21 cellular contexts compared by ENCODE assay signal in the genomic region with DNA sequence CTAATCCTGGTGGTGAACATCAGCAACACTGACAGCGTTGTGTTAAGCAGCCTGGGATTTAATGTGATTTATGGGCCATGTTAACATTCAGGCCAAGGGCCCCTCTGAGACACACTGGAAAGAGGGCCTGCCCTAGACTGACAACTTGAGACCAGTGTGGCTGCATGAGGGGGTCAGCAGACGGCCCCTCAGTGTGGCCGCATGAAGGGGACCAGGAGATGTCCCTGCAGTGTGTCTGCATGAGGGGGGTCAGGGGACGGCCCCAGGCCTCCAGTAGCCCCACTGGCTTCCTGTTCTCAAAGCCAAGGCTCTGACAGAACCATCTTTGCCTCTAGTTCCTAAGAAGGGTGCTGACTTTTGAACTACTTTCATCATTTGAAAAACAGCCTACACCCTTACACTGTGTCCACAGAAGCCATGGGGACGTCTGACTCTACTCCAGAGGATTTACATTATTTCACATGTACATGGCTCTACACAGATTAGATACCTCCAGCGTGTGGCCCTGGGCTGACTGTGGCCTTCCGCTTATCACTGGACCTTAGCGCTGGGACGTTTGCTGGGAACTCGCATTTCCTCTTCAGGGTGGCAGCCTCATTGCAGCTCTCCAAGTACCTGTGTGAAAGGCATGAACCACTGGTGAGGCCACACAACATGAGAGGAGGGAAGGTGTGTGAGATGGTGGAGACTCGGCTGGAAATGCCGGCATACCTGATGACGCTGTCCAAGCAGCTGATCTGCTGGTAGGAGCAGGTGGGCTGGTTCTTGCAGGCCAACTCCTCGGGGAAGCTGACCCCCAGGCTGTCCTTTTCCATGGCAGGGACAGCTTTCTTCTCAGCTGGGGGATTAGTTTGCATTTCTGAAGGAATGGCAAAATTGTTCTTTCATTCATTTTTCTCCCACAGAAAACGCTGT. TPM values are rescaled to one million over a fixed set of nuclear protein-coding genes. Genes with fewer than 3 reads are reported as not detected.
DNase-seq lines count a peak whose midpoint lies in the region; FAIRE-seq and TF ChIP-seq lines count a peak whose summit lies in the region.
"Had no signal": no experiment of that assay in that cellular context is flagged by ENCODE, and none has a peak within 500 bp of the region (broad histone marks: within the 10 kb centered on the region; RNA-seq: fewer than 3 reads in every experiment).

No MANE protein-coding gene starts in this region.

- no peak overlapping the region for H2AFZ ChIP-seq in MM.1S (ENCODE audit: low read length)
- H2AFZ ChIP-seq in neuronal stem cell (ENCODE audit: low read length): no peak overlapping the region
- H2AFZ ChIP-seq: PC-9 had no signal

- H4K20me1 ChIP-seq in MM.1S (ENCODE audit: insufficient read depth, low read length): no peaks in the 10 kb centered on the region

- H3K27me3 ChIP-seq in MM.1S (replicated peaks; ENCODE audit: insufficient read depth, low read length): no peaks in the 10 kb centered on the region
- H3K27me3 ChIP-seq in neuronal stem cell (ENCODE audit: control insufficient read depth in 3 of 3, insufficient read depth in 3 of 3, low read depth in 1 of 3, low read length in 3 of 3): no peaks in the 10 kb centered on the region
- H3K27me3 ChIP-seq: SJCRH30 had no signal

- H4K8ac ChIP-seq in neuronal stem cell (ENCODE audit: low read depth, low read length): no peak overlapping the region

- no peak overlapping the region for H3K4me3 ChIP-seq in MM.1S (ENCODE audit: low read length)
- no peak overlapping the region for H3K4me3 ChIP-seq in kidney (ENCODE audit: low read length in 2 of 2)
- H3K4me3 ChIP-seq in neuronal stem cell (ENCODE audit: low read length in 2 of 2): no peak overlapping the region
- H3K4me3 ChIP-seq: PC-9, SJCRH30 had no signal

- H3K23ac ChIP-seq in neuronal stem cell (ENCODE audit: low read depth, low read length, poor library complexity): no peak overlapping the region

- H3K9me2 ChIP-seq in MM.1S (replicated peaks; ENCODE audit: insufficient read depth, low read length): no peaks in the 10 kb centered on the region

- H3K4me2 ChIP-seq in MM.1S (ENCODE audit: low read depth, low read length) (no peak overlapping the region), neuronal stem cell (ENCODE audit: insufficient read depth, low read length, poor library complexity, severe bottlenecking) (no peak overlapping the region)
- H3K4me2 ChIP-seq: PC-9 had no signal

- H3K18ac ChIP-seq in neuronal stem cell (ENCODE audit: low read length): no peak overlapping the region

- H3K27me3 Mint-ChIP-seq in CD14-positive monocyte (ENCODE audit: low read depth in 3 of 3): peaks cover 0 to 2% (median 1%) of the 10 kb centered on the region in 3 donors
- H3K27me3 Mint-ChIP-seq: CD4-positive, alpha-beta memory T cell; IgD-negative memory B cell had no signal

- H3K4me1 Mint-ChIP-seq in CD14-positive monocyte: no peaks in the 10 kb centered on the region
- H3K4me1 Mint-ChIP-seq: IgD-negative memory B cell had no signal

- H3K27ac ChIP-seq in MM.1S (ENCODE audit: low read length): peak overlapping the region; percentile 96; the same call in 1 of the 2 replicates
- H3K27ac ChIP-seq in kidney (ENCODE audit: low read depth in 2 of 2, low read length in 2 of 2): no peak overlapping the region
- no peak overlapping the region for H3K27ac ChIP-seq in neuronal stem cell (replicated peaks; ENCODE audit: low read length)
- H3K27ac ChIP-seq: PC-9, SJCRH30 had no signal

- H3F3A ChIP-seq in MM.1S (ENCODE audit: insufficient read depth, low read length): peaks cover 37% of the 10 kb centered on the region

- TF ChIP-seq CTCF in CD14-positive monocyte (IDR thresholded peaks at IDR 0.05) (no peak), MM.1S (IDR thresholded peaks at IDR 0.05; ENCODE audit: low read length) (no peak), kidney (IDR thresholded peaks at IDR 0.05; ENCODE audit: borderline replicate concordance, extremely low read depth, insufficient read depth) (no peak)

- peaks cover 79 to 95% of the 10 kb centered on the region in 2 donors for H3K36me3 Mint-ChIP-seq in CD14-positive monocyte
- H3K36me3 Mint-ChIP-seq: IgD-negative memory B cell had no signal

- no peak overlapping the region for H2BK5ac ChIP-seq in neuronal stem cell (ENCODE audit: low read length)

- no peaks in the 10 kb centered on the region for H3K9me3 ChIP-seq in MM.1S (replicated peaks; ENCODE audit: insufficient read depth, low read length)
- H3K9me3 ChIP-seq in kidney (ENCODE audit: control insufficient read depth in 1 of 2, low read length in 2 of 2): no peaks in the 10 kb centered on the region
- no peaks in the 10 kb centered on the region for H3K9me3 ChIP-seq in neuronal stem cell (replicated peaks in 1 of 2; ENCODE audit: control insufficient read depth in 2 of 2, insufficient read depth in 1 of 2, low read depth in 1 of 2, low read length in 2 of 2)
- H3K9me3 ChIP-seq: Caco-2, SJCRH30 had no signal

- H3K9ac ChIP-seq in MM.1S (ENCODE audit: low read length): no peak overlapping the region
- H3K9ac ChIP-seq in kidney (ENCODE audit: low read length in 2 of 2): no peak overlapping the region
- H3K9ac ChIP-seq in neuronal stem cell (ENCODE audit: low read depth, low read length, poor library complexity): no peak overlapping the region

- H4K91ac ChIP-seq in neuronal stem cell (ENCODE audit: low read depth, low read length, poor library complexity): no peak overlapping the region

- no peaks in the 10 kb centered on the region for H3K9me3 Mint-ChIP-seq in CD14-positive monocyte
- H3K9me3 Mint-ChIP-seq: CD4-positive, alpha-beta memory T cell; IgD-negative memory B cell had no signal

- peaks cover 13% of the 10 kb centered on the region; the same call in 1 of the 2 replicates for H3K79me2 ChIP-seq in MM.1S (ENCODE audit: low read length)

- H3K36me3 ChIP-seq in MM.1S (replicated peaks; ENCODE audit: insufficient read depth, low read length) (no peaks in the 10 kb centered on the region), kidney (ENCODE audit: control insufficient read depth in 1 of 2, insufficient read depth in 2 of 2, low read length in 2 of 2) (peaks cover 35 to 67% of the 10 kb centered on the region in 2 donors), neuronal stem cell (replicated peaks in 1 of 2; ENCODE audit: control insufficient read depth in 2 of 2, insufficient read depth in 2 of 2, low read length in 2 of 2) (peaks cover 9 to 62% of the 10 kb centered on the region in 2 donors)

- no peak for FAIRE-seq in kidney (lab: Jason Lieb, UNC)
- FAIRE-seq: G401.6, GM12892 had no signal

- peaks cover 59% of the 10 kb centered on the region for H3K4me1 ChIP-seq in MM.1S (ENCODE audit: low read length)
- H3K4me1 ChIP-seq in kidney (ENCODE audit: control insufficient read depth in 1 of 2, insufficient read depth in 1 of 2, low read depth in 1 of 2, low read length in 2 of 2): peaks cover 20 to 21% of the 10 kb centered on the region in 2 donors
- H3K4me1 ChIP-seq in neuronal stem cell (ENCODE audit: control insufficient read depth in 2 of 2, insufficient read depth in 1 of 2, low read depth in 1 of 2, low read length in 2 of 2): peaks cover 0 to 17% of the 10 kb centered on the region in 2 donors

- H2BK12ac ChIP-seq in neuronal stem cell (ENCODE audit: low read length): no peak overlapping the region

- no peak overlapping the region for H2BK120ac ChIP-seq in neuronal stem cell (ENCODE audit: low read depth, low read length)

- no peak overlapping the region for H2BK15ac ChIP-seq in neuronal stem cell (ENCODE audit: low read length)

- H3K4ac ChIP-seq in neuronal stem cell (ENCODE audit: low read length): no peak overlapping the region

- no peak overlapping the region for H3K14ac ChIP-seq in neuronal stem cell (ENCODE audit: low read length)

- H3K27ac Mint-ChIP-seq in CD14-positive monocyte: peak overlapping the region in 2 of 7 donors; percentile 17 to 46

- no peak overlapping the region for H3K4me3 Mint-ChIP-seq in CD14-positive monocyte
- H3K4me3 Mint-ChIP-seq: CD4-positive, alpha-beta memory T cell; IgD-negative memory B cell had no signal

- WGBS in neuronal stem cell (ENCODE audit: extremely low coverage in 2 of 2, insufficient read length in 2 of 2, insufficient replicate concordance in 1 of 2), 2 donors: no CpG with 5 or more reads among the region's 15 CpGs

- intact Hi-C loops in CD14-positive monocyte (cut with micrococcal nuclease) (no loop called here), kidney (cut with DNase I) (no loop called here), posterior vena cava (cut with DNase I) (loop anchor here in 1 of 2 donors (10.0 kb wide), 1 partner anchor 133 kb away; no protein-coding TSS in a partner anchor)

- DNase-seq in CD14-positive monocyte (ENCODE audit: low spot score) (peak; percentile 24), MM.1S (no peak), kidney (peak; percentile 53), posterior vena cava (ENCODE audit: low spot score) (peak; percentile 50), NCI-H69 (lab: John Stamatoyannopoulos, UW) (no peak), neuronal stem cell (ENCODE audit: low spot score) (no peak), RPMI8226 (no peak)
- DNase-seq: Caco-2, DMS153, GOT3, HCEC 1CT, Karpas-422, NCI-H187, NCI-H446, NCI-H526 treated with DMSO at 0.1 percent for 48 hours, PC-9, SJCRH30 had no signal

- H3K79me1 ChIP-seq in neuronal stem cell (ENCODE audit: low read depth, low read length): no peaks in the 10 kb centered on the region

- no peak overlapping the region for H2AK5ac ChIP-seq in neuronal stem cell (ENCODE audit: low read depth, low read length)

RNA-seq across cellular contexts. Expression of a gene that starts 18.2 kb away (rescaled TPM):
- polyA plus RNA-seq in CD14-positive monocyte (1 to 10 TPM; 2.1 to 4.0 TPM), kidney (ENCODE audit: insufficient read depth, low read depth, low replicate concordance) (5.5 TPM)
- total RNA-seq in kidney (5.2 TPM), posterior vena cava (1 to 10 TPM; 2.3 to 6.9 TPM)
- polyA plus RNA-seq in neuronal stem cell (2013, experiment 1 of 2): 19.8 TPM
- polyA plus RNA-seq in neuronal stem cell (2013, experiment 2 of 2): 18.8 TPM

RNA-seq across cellular contexts. Expression of a gene that starts 30.4 kb away (rescaled TPM):
- polyA plus RNA-seq in CD14-positive monocyte: 1 to 10 TPM; 1.6 to 3.1 TPM
- 28.4 TPM for total RNA-seq in kidney
- polyA plus RNA-seq in kidney (ENCODE audit: insufficient read depth, low read depth, low replicate concordance): 1.8 TPM
- 10 to 100 TPM; 10.1 to 16.8 TPM for total RNA-seq in posterior vena cava
- polyA plus RNA-seq in neuronal stem cell (2013, experiment 1 of 2): 2.4 TPM
- polyA plus RNA-seq in neuronal stem cell (2013, experiment 2 of 2): 2.6 TPM

RNA-seq across cellular contexts. Expression of a gene that starts 54.5 kb away (rescaled TPM):
- polyA plus RNA-seq in CD14-positive monocyte (10 to 100 TPM; 23.2 to 29.3 TPM), kidney (ENCODE audit: insufficient read depth, low read depth, low replicate concordance) (38.4 TPM)
- total RNA-seq in kidney (47.7 TPM), posterior vena cava (10 to 100 TPM; 32.2 to 34.9 TPM)
- 21.1 TPM for polyA plus RNA-seq in neuronal stem cell (2013, experiment 1 of 2)
- polyA plus RNA-seq in neuronal stem cell (2013, experiment 2 of 2): 19.3 TPM

Comparison
In these comparisons a context has a peak if more than half of its experiments do, and no peak if none do; other contexts are left out.
1. DNase-seq: peak in CD14-positive monocyte (single experiment), kidney (single experiment) and posterior vena cava (single experiment); none in MM.1S (single experiment), NCI-H69 (single experiment), neuronal stem cell (single experiment) and RPMI8226 (single experiment).